In the genomic region with DNA sequence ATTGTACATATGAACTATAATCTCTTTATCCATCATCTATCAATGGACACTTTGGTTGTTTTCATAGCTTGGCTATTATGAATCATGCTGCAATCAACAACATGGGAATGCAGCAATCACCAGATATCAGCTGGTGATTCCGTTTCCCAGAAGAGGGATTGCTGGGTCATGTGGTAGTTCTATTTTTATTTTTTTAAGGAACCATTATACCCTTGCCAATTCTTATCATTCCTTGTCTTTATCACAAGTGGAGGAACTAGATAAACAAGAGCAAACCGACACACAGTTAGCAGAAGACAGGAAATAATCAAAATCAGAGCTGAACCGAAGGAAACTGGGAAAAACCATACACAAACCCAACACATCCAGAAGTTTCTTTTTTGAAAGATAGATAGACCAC, we compare ENCODE assay signal across 23 cellular contexts. TPM values are rescaled to one million over a fixed set of nuclear protein-coding genes. Genes with fewer than 3 reads are reported as not detected.
"Had no signal": no experiment of that assay in that cellular context is flagged by ENCODE, and none has a peak within 500 bp of the region (broad histone marks: within the 10 kb centered on the region; RNA-seq: fewer than 3 reads in every experiment).

No MANE protein-coding gene starts in this region.

- H3K4me3 ChIP-seq: breast epithelium, gastroesophageal sphincter, heart right ventricle, left ventricle myocardium inferior, neural progenitor cell, stomach had no signal

- H3K27ac ChIP-seq: breast epithelium, gastroesophageal sphincter, heart right ventricle, left ventricle myocardium inferior, neural progenitor cell, stomach had no signal

- H3K27me3 ChIP-seq: breast epithelium, gastroesophageal sphincter, heart right ventricle, neural progenitor cell, stomach had no signal

- H3K36me3 ChIP-seq: breast epithelium, gastroesophageal sphincter, heart right ventricle, left ventricle myocardium inferior, neural progenitor cell, stomach had no signal

- DNase-seq: activated CD4-positive, alpha-beta memory T cell treated with anti-CD3 and anti-CD28 coated beads, Interleukin-2, amount 10 ng/mL, durations not matched to agents 7 days and 5 days; activated CD4-positive, alpha-beta T cell treated with anti-CD3 and anti-CD28 coated beads for 48 hours; activated CD4-positive, CD25-positive, alpha-beta regulatory T cell; activated CD8-positive, alpha-beta memory T cell treated with anti-CD3 and anti-CD28 coated beads, Interleukin-2, amount 10 ng/mL, durations not matched to agents 7 days and 5 days; activated naive CD4-positive, alpha-beta T cell treated with Interleukin-2 at 50 U/mL for 16 hours; activated naive CD8-positive, alpha-beta T cell treated with anti-CD3 and anti-CD28 coated beads, Interleukin-2, amount 10 ng/mL, durations not matched to agents 7 days and 5 days; aorta; cortex of kidney; effector CD8-positive, alpha-beta T cell; heart right ventricle; kidney glomerular epithelial cell; left ventricle myocardium inferior; mesendoderm; naive thymus-derived CD4-positive, alpha-beta T cell; right cardiac atrium; small intestine; stimulated activated CD4-positive, alpha-beta T cell treated with anti-CD3 and anti-CD28 coated beads, Interleukin-15, amount 100 ng/mL, for 24 hours; stimulated activated CD4-positive, alpha-beta T cell treated with anti-CD3 and anti-CD28 coated beads, Interleukin-2, amount 100 ng/mL, for 48 hours; stomach had no signal

RNA-seq across cellular contexts. Expression of a gene that starts 14.5 kb away (rescaled TPM):
- total RNA-seq: activated CD4-positive, alpha-beta memory T cell treated with anti-CD3 and anti-CD28 coated beads, Interleukin-2, amount 10 ng/mL, durations not matched to agents 7 days and 5 days; activated CD8-positive, alpha-beta memory T cell treated with anti-CD3 and anti-CD28 coated beads, Interleukin-2, amount 10 ng/mL, durations not matched to agents 7 days and 5 days; activated naive CD8-positive, alpha-beta T cell treated with anti-CD3 and anti-CD28 coated beads, Interleukin-2, amount 10 ng/mL, durations not matched to agents 7 days and 5 days; activated T-helper 17 cell treated with anti-CD3 and anti-CD28 coated beads, Interleukin-2, amount 50 U/mL, for 72 hours; naive thymus-derived CD4-positive, alpha-beta T cell had no signal
